Comparison of ENCODE assay signal across 1 cellular context in the genomic region with DNA sequence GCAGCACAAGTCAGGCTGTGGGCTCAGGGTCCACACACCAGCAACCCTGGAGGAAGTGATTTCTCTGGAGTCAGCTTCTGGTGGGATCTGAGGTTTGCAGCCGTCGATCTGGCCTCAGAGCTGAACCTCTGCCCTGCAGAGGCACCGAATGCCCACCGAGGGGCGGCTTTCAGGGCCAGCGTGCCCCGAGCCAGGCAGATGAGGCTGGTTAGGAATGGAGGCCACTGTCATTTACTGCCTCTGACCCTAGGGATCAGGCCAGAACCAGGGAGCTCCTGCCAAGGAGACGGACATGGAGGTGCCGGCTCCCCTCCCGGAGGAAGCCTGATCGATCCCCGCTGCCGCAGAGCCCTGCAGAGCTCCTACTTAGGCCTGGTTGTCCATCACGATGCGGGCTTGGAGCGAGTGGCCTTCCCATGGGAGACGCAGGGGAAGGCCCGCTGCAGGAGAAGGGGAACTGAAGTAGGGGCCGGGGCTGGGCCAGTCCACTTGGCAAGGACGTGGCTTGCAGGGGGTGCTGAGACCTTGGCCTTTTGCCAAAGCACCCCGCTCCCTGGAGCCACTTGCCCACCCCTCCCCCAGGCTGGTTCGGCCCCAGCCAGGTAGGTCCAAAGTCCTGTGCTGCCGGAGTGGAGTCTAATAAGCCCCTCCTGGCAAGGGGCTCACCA.
TF ChIP-seq lines count a peak whose summit lies in the region.

No MANE protein-coding gene starts in this region.

TF ChIP-seq in HepG2, 621 proteins besides CTCF, POLR2A, EP300 and RAD21 (continued from another document and continues in another):
- TF ChIP-seq, protein P1, sequence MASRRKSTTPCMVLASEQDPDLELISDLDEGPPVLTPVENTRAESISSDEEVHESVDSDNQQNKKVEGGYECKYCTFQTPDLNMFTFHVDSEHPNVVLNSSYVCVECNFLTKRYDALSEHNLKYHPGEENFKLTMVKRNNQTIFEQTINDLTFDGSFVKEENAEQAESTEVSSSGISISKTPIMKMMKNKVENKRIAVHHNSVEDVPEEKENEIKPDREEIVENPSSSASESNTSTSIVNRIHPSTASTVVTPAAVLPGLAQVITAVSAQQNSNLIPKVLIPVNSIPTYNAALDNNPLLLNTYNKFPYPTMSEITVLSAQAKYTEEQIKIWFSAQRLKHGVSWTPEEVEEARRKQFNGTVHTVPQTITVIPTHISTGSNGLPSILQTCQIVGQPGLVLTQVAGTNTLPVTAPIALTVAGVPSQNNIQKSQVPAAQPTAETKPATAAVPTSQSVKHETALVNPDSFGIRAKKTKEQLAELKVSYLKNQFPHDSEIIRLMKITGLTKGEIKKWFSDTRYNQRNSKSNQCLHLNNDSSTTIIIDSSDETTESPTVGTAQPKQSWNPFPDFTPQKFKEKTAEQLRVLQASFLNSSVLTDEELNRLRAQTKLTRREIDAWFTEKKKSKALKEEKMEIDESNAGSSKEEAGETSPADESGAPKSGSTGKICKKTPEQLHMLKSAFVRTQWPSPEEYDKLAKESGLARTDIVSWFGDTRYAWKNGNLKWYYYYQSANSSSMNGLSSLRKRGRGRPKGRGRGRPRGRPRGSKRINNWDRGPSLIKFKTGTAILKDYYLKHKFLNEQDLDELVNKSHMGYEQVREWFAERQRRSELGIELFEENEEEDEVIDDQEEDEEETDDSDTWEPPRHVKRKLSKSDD (CRISPR knock-in tag; IDR thresholded peaks at IDR 0.05; ENCODE audit: low read depth), result no peak
- TF ChIP-seq, protein P2, sequence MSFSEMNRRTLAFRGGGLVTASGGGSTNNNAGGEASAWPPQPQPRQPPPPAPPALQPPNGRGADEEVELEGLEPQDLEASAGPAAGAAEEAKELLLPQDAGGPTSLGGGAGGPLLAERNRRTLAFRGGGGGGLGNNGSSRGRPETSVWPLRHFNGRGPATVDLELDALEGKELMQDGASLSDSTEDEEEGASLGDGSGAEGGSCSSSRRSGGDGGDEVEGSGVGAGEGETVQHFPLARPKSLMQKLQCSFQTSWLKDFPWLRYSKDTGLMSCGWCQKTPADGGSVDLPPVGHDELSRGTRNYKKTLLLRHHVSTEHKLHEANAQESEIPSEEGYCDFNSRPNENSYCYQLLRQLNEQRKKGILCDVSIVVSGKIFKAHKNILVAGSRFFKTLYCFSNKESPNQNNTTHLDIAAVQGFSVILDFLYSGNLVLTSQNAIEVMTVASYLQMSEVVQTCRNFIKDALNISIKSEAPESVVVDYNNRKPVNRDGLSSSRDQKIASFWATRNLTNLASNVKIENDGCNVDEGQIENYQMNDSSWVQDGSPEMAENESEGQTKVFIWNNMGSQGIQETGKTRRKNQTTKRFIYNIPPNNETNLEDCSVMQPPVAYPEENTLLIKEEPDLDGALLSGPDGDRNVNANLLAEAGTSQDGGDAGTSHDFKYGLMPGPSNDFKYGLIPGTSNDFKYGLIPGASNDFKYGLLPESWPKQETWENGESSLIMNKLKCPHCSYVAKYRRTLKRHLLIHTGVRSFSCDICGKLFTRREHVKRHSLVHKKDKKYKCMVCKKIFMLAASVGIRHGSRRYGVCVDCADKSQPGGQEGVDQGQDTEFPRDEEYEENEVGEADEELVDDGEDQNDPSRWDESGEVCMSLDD (CRISPR knock-in tag; IDR thresholded peaks at IDR 0.05; ENCODE audit: borderline replicate concordance), result peak; percentile 87
- peak; percentile 56; the same call in 1 of the 2 replicates for TF ChIP-seq ZBTB7A (CRISPR knock-in tag; IDR thresholded peaks at IDR 0.05)
- peak; percentile 31; the same call in 1 of the 2 replicates for TF ChIP-seq ZFX (CRISPR knock-in tag; IDR thresholded peaks at IDR 0.05; ENCODE audit: low read depth)
- TF ChIP-seq GATA4 (IDR thresholded peaks at IDR 0.05; ENCODE audit: borderline replicate concordance, low read depth), result no peak
- no peak for TF ChIP-seq ZNF841 (CRISPR knock-in tag; IDR thresholded peaks at IDR 0.05; ENCODE audit: borderline replicate concordance)
- TF ChIP-seq, protein P3, sequence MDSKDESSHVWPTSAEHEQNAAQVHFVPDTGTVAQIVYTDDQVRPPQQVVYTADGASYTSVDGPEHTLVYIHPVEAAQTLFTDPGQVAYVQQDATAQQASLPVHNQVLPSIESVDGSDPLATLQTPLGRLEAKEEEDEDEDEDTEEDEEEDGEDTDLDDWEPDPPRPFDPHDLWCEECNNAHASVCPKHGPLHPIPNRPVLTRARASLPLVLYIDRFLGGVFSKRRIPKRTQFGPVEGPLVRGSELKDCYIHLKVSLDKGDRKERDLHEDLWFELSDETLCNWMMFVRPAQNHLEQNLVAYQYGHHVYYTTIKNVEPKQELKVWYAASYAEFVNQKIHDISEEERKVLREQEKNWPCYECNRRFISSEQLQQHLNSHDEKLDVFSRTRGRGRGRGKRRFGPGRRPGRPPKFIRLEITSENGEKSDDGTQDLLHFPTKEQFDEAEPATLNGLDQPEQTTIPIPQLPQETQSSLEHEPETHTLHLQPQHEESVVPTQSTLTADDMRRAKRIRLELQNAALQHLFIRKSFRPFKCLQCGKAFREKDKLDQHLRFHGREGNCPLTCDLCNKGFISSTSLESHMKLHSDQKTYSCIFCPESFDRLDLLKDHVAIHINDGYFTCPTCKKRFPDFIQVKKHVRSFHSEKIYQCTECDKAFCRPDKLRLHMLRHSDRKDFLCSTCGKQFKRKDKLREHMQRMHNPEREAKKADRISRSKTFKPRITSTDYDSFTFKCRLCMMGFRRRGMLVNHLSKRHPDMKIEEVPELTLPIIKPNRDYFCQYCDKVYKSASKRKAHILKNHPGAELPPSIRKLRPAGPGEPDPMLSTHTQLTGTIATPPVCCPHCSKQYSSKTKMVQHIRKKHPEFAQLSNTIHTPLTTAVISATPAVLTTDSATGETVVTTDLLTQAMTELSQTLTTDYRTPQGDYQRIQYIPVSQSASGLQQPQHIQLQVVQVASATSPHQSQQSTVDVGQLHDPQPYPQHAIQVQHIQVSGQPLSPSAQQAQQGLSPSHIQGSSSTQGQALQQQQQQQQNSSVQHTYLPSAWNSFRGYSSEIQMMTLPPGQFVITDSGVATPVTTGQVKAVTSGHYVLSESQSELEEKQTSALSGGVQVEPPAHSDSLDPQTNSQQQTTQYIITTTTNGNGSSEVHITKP (CRISPR knock-in tag; IDR thresholded peaks at IDR 0.05; ENCODE audit: low read depth), result peak; percentile 86
- no peak for TF ChIP-seq KDM5A (IDR thresholded peaks at IDR 0.05; ENCODE audit: borderline replicate concordance, low read length)
- no peak for TF ChIP-seq CREM (IDR thresholded peaks at IDR 0.05)
- TF ChIP-seq CREM (CRISPR knock-in tag; IDR thresholded peaks at IDR 0.05), result no peak
- TF ChIP-seq, protein P4, sequence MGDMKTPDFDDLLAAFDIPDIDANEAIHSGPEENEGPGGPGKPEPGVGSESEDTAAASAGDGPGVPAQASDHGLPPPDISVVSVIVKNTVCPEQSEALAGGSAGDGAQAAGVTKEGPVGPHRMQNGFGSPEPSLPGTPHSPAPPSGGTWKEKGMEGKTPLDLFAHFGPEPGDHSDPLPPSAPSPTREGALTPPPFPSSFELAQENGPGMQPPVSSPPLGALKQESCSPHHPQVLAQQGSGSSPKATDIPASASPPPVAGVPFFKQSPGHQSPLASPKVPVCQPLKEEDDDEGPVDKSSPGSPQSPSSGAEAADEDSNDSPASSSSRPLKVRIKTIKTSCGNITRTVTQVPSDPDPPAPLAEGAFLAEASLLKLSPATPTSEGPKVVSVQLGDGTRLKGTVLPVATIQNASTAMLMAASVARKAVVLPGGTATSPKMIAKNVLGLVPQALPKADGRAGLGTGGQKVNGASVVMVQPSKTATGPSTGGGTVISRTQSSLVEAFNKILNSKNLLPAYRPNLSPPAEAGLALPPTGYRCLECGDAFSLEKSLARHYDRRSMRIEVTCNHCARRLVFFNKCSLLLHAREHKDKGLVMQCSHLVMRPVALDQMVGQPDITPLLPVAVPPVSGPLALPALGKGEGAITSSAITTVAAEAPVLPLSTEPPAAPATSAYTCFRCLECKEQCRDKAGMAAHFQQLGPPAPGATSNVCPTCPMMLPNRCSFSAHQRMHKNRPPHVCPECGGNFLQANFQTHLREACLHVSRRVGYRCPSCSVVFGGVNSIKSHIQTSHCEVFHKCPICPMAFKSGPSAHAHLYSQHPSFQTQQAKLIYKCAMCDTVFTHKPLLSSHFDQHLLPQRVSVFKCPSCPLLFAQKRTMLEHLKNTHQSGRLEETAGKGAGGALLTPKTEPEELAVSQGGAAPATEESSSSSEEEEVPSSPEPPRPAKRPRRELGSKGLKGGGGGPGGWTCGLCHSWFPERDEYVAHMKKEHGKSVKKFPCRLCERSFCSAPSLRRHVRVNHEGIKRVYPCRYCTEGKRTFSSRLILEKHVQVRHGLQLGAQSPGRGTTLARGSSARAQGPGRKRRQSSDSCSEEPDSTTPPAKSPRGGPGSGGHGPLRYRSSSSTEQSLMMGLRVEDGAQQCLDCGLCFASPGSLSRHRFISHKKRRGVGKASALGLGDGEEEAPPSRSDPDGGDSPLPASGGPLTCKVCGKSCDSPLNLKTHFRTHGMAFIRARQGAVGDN (CRISPR knock-in tag; IDR thresholded peaks at IDR 0.05), result peak; percentile 32; the same call in 1 of the 2 replicates
- TF ChIP-seq SATB2 (CRISPR knock-in tag; IDR thresholded peaks at IDR 0.05), result no peak
- TF ChIP-seq, protein P5, sequence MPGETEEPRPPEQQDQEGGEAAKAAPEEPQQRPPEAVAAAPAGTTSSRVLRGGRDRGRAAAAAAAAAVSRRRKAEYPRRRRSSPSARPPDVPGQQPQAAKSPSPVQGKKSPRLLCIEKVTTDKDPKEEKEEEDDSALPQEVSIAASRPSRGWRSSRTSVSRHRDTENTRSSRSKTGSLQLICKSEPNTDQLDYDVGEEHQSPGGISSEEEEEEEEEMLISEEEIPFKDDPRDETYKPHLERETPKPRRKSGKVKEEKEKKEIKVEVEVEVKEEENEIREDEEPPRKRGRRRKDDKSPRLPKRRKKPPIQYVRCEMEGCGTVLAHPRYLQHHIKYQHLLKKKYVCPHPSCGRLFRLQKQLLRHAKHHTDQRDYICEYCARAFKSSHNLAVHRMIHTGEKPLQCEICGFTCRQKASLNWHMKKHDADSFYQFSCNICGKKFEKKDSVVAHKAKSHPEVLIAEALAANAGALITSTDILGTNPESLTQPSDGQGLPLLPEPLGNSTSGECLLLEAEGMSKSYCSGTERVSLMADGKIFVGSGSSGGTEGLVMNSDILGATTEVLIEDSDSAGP (CRISPR knock-in tag; IDR thresholded peaks at IDR 0.05; ENCODE audit: borderline replicate concordance), result peak; percentile 26; the same call in 1 of the 2 replicates
- TF ChIP-seq ZNF337 (CRISPR knock-in tag; IDR thresholded peaks at IDR 0.05; ENCODE audit: borderline replicate concordance, low read depth), result no peak
- TF ChIP-seq, protein P6, sequence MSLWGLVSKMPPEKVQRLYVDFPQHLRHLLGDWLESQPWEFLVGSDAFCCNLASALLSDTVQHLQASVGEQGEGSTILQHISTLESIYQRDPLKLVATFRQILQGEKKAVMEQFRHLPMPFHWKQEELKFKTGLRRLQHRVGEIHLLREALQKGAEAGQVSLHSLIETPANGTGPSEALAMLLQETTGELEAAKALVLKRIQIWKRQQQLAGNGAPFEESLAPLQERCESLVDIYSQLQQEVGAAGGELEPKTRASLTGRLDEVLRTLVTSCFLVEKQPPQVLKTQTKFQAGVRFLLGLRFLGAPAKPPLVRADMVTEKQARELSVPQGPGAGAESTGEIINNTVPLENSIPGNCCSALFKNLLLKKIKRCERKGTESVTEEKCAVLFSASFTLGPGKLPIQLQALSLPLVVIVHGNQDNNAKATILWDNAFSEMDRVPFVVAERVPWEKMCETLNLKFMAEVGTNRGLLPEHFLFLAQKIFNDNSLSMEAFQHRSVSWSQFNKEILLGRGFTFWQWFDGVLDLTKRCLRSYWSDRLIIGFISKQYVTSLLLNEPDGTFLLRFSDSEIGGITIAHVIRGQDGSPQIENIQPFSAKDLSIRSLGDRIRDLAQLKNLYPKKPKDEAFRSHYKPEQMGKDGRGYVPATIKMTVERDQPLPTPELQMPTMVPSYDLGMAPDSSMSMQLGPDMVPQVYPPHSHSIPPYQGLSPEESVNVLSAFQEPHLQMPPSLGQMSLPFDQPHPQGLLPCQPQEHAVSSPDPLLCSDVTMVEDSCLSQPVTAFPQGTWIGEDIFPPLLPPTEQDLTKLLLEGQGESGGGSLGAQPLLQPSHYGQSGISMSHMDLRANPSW (CRISPR knock-in tag; IDR thresholded peaks at IDR 0.05; ENCODE audit: borderline replicate concordance), result no peak
- TF ChIP-seq ZNF674 (CRISPR knock-in tag; IDR thresholded peaks at IDR 0.05; ENCODE audit: low read depth), result no peak
- TF ChIP-seq SALL1 (CRISPR knock-in tag; IDR thresholded peaks at IDR 0.05), result 0 out of 2 replicates have a peak, but pooled peaks have one; percentile 38
- no peak for TF ChIP-seq NR2C2 (CRISPR knock-in tag; IDR thresholded peaks at IDR 0.05; ENCODE audit: borderline replicate concordance)
- TF ChIP-seq, protein P7, sequence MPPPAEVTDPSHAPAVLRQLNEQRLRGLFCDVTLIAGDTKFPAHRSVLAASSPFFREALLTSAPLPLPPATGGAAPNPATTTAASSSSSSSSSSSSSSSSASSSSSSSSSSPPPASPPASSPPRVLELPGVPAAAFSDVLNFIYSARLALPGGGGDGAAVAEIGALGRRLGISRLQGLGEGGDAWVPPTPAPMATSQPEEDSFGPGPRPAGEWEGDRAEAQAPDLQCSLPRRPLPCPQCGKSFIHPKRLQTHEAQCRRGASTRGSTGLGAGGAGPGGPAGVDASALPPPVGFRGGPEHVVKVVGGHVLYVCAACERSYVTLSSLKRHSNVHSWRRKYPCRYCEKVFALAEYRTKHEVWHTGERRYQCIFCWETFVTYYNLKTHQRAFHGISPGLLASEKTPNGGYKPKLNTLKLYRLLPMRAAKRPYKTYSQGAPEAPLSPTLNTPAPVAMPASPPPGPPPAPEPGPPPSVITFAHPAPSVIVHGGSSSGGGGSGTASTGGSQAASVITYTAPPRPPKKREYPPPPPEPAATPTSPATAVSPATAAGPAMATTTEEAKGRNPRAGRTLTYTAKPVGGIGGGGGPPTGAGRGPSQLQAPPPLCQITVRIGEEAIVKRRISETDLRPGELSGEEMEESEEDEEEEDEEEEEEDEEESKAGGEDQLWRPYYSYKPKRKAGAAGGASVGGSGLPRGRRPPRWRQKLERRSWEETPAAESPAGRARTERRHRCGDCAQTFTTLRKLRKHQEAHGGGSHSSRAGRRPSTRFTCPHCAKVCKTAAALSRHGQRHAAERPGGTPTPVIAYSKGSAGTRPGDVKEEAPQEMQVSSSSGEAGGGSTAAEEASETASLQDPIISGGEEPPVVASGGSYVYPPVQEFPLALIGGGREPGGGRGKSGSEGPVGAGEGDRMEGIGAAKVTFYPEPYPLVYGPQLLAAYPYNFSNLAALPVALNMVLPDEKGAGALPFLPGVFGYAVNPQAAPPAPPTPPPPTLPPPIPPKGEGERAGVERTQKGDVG (CRISPR knock-in tag; IDR thresholded peaks at IDR 0.05; ENCODE audit: borderline replicate concordance), result no peak
- TF ChIP-seq TCF7L2 (IDR thresholded peaks at IDR 0.05; ENCODE audit: low read depth, low read length), result no peak
